ENCODE assay signal across 8 cellular contexts in genomic region chr6:125995972-125996580, GRCh38. TPM values are rescaled to one million over a fixed set of nuclear protein-coding genes. Genes with fewer than 3 reads are reported as not detected.
A peak's percentile ranks its signal among the peaks of the same experiment; 100 is the strongest.
DNase-seq lines count a peak whose midpoint lies in the region; ATAC-seq, FAIRE-seq and TF ChIP-seq lines count a peak whose summit lies in the region.

No MANE protein-coding gene starts in this region.

- TF ChIP-seq CTCF in GM12878 (IDR thresholded peaks at IDR 0.05 in 2 of 3, conservative IDR thresholded peaks at IDR 0.05 in 1 of 3; ENCODE audit: control insufficient read depth in 2 of 3, extremely low read depth in 1 of 3, insufficient read depth in 1 of 3, low read depth in 3 of 3, low read length in 3 of 3) = peak; percentile 94 to 96 (median 95)

- in situ Hi-C loops in GM12878 (cut with MboI) = loop anchor here (10.0 kb wide), 1 partner anchor 1129 kb away; no protein-coding TSS in a partner anchor

- TF ChIP-seq RAD21 in GM12878 (IDR thresholded peaks at IDR 0.05; ENCODE audit: insufficient read depth, low read depth, low read length) = peak; percentile 87

- peak; percentile 56 for FAIRE-seq in TTC549 (lab: Jason Lieb, UNC)
- FAIRE-seq in GM12878 (lab: Jason Lieb, UNC) = peak; percentile 66

- no peaks in the 10 kb centered on the region for H3K9me3 ChIP-seq in GM12878 (replicated peaks; ENCODE audit: control insufficient read depth, insufficient read depth, low read length)

- CTCF ChIA-PET in GM12878 (lab: Yijun Ruan, JAX) = interaction anchor here (0.6 to 7.1 kb wide), 41 partner anchors 7 to 661 kb away, joined by 3 to 68 read pairs (median 4); partner anchors contain the start of genes CENPW, HINT3 and TRMT11

- H2AFZ ChIP-seq in ACC112 (ENCODE audit: low read length, unreplicated experiment) (peak overlapping the region; percentile 53), GM12878 (ENCODE audit: control insufficient read depth, low read depth, low read length) (peak overlapping the region; percentile 36)

- H3K27ac ChIP-seq in ACC112 (ENCODE audit: low read depth, low read length) (no peak overlapping the region), GM12878 (ENCODE audit: control insufficient read depth, insufficient read depth) (no peak overlapping the region)

- peak; percentile 94 for DNase-seq in NCI-H2029 treated with DMSO at 0.1 percent for 48 hours (lab: John Stamatoyannopoulos, UW)
- peak; percentile 28 for DNase-seq in GM12878 (ENCODE audit: low read depth, low spot score)
- peak; percentile 71 for DNase-seq in iPS-NIHi7 (ENCODE audit: extremely low spot score)
- DNase-seq in stimulated activated CD4-positive, alpha-beta T cell treated with anti-CD3 and anti-CD28 coated beads, Interleukin-15, amount 100 ng/mL, for 24 hours = peak; percentile 73

- POLR2A ChIA-PET in GM12878 (lab: Charles Lee) = interaction anchor here (0.7 to 1.7 kb wide), 4 partner anchors 9 to 210 kb away, joined by 3 to 10 read pairs (median 3); partner anchors contain the start of gene TRMT11

- peak overlapping the region; percentile 62 for H3K4me2 ChIP-seq in GM12878 (ENCODE audit: control insufficient read depth, insufficient read depth)

- SMC1A ChIA-PET in GM12878 (lab: Charles Lee; ENCODE audit: uncharacterized antibody, unreplicated experiment) = interaction anchor here (0.7 to 6.3 kb wide), 18 partner anchors 8 to 1417 kb away, joined by 3 to 39 read pairs (median 4); partner anchors contain the start of gene TRMT11

- intact Hi-C loops in GM12878 (cut with micrococcal nuclease; ENCODE audit: unreplicated experiment) = loop anchor here (2.0 to 10.0 kb wide), 4 partner anchors 175 to 1125 kb away; no protein-coding TSS in a partner anchor

- WGBS in GM12878 (ENCODE audit: insufficient coverage, insufficient replicate concordance, low lambda C conversion rate, missing lambda C conversion rate) = 2% methylated on average over 8 of the region's 8 CpGs

- no peak for TF ChIP-seq EP300 in GM12878 (IDR thresholded peaks at IDR 0.05; ENCODE audit: borderline replicate concordance in 1 of 2, control insufficient read depth in 1 of 2, low read depth in 2 of 2, low read length in 2 of 2)

- H3K4me1 ChIP-seq in ACC112 (ENCODE audit: control insufficient read depth, insufficient read depth, low read length, unreplicated experiment) = peaks cover 4% of the 10 kb centered on the region
- H3K4me1 ChIP-seq in GM12878 (ENCODE audit: control insufficient read depth, insufficient read depth, low read length) = no peaks in the 10 kb centered on the region

- RAD21 ChIA-PET in GM12878 (lab: Charles Lee; ENCODE audit: unreplicated experiment) = interaction anchor here (0.7 to 2.7 kb wide), 10 partner anchors 9 to 661 kb away, joined by 3 to 17 read pairs (median 4); partner anchors contain the start of gene TRMT11

- no peaks in the 10 kb centered on the region for H4K20me1 ChIP-seq in GM12878 (ENCODE audit: control insufficient read depth, insufficient read depth)

- BruUV-seq in GM12878 (replicated peaks; lab: Mats Ljungman, UMichigan) = no TSS peak

- H3K4me3 ChIP-seq in ACC112 (ENCODE audit: low read depth, low read length) (peak overlapping the region; percentile 58), GM12878 (no peak overlapping the region)

- H3K36me3 ChIP-seq in ACC112 (ENCODE audit: insufficient read depth, low read length) (peaks cover 6% of the 10 kb centered on the region), GM12878 (ENCODE audit: control insufficient read depth in 2 of 2, insufficient read depth in 2 of 2, low read length in 1 of 2) (peaks cover 0 to 18% of the 10 kb centered on the region in 2 experiments; a peak in 1 of 4 replicates)

- peak; percentile 97 for ATAC-seq in GM18517 (IDR thresholded peaks at IDR 0.05; ENCODE audit: unreplicated experiment)
- ATAC-seq in HG02981 (IDR thresholded peaks at IDR 0.05; ENCODE audit: unreplicated experiment) = peak; percentile 96
- peak; percentile 90 for ATAC-seq in GM12878

- H3K27me3 ChIP-seq in ACC112 (ENCODE audit: insufficient read depth, low read length) = no peaks in the 10 kb centered on the region
- no peaks in the 10 kb centered on the region for H3K27me3 ChIP-seq in GM12878 (replicated peaks in 1 of 2; ENCODE audit: control insufficient read depth in 2 of 2, insufficient read depth in 2 of 2, low read length in 1 of 2)

- no peaks in the 10 kb centered on the region for H3K79me2 ChIP-seq in ACC112 (ENCODE audit: control insufficient read depth, insufficient read depth, low read length, unreplicated experiment)
- H3K79me2 ChIP-seq in GM12878 (ENCODE audit: control insufficient read depth, insufficient read depth, low read length) = peaks cover 42% of the 10 kb centered on the region

- no peak overlapping the region for H3K9ac ChIP-seq in GM12878 (ENCODE audit: control insufficient read depth, insufficient read depth, low read length)

- TF ChIP-seq POLR2A in GM12878 (IDR thresholded peaks at IDR 0.05; ENCODE audit: low read depth, low read length) = no peak

TF ChIP-seq in GM12878, 131 proteins besides CTCF, POLR2A, EP300 and RAD21:
- no peak for TF ChIP-seq BHLHE40 (IDR thresholded peaks at IDR 0.05; ENCODE audit: borderline replicate concordance in 1 of 2, low read depth in 2 of 2, low read length in 1 of 2)
- TF ChIP-seq POU2F2 (IDR thresholded peaks at IDR 0.05; ENCODE audit: borderline replicate concordance, low read depth, low read length) = 0 out of 3 replicates have a peak, but pooled peaks have one; percentile 10
- peak; percentile 64; the same call in 1 of the 2 replicates for TF ChIP-seq SMC3 (IDR thresholded peaks at IDR 0.05; ENCODE audit: borderline replicate concordance, low read length)
- peak; percentile 39; the same call in 1 of the 2 replicates for TF ChIP-seq YBX1 (IDR thresholded peaks at IDR 0.05)
- peak; percentile 54; the same call in 1 of the 2 replicates for TF ChIP-seq YY1 (IDR thresholded peaks at IDR 0.05; ENCODE audit: low read depth, low read length)
- TF ChIP-seq ZNF207 (IDR thresholded peaks at IDR 0.05; ENCODE audit: borderline replicate concordance) = no peak
- no peak for TF ChIP-seq TCF3 (IDR thresholded peaks at IDR 0.05; ENCODE audit: borderline replicate concordance, insufficient read depth, low read depth, low read length)
- TF ChIP-seq MEF2B (IDR thresholded peaks at IDR 0.05; ENCODE audit: partially characterized antibody, poor library complexity, severe bottlenecking) = peak; percentile 82
- no peak for TF ChIP-seq PBX3 (IDR thresholded peaks at IDR 0.05; ENCODE audit: insufficient replicate concordance, low read depth, low read length)

RNA-seq across cellular contexts. Expression of gene TRMT11, which starts 9.7 kb away (rescaled TPM):
- 322 and 332 TPM in 2 replicates for total RNA-seq in GM12878 (2013; cell fraction: nucleolus; rRNA removed)
- total RNA-seq in GM12878 (2014; rRNA removed) = 43.4 and 47.8 TPM in 2 replicates
- 44.4 and 47.8 TPM in 2 replicates for total RNA-seq in GM12878 (2014; rRNA removed; fragmentation: Illumina TruSeq; extraction: Trizol)
- total RNA-seq in GM12878 (2021) = 32.6 and 34.0 TPM in 2 replicates
- 11.7 TPM for polyA plus RNA-seq in GM12878 (2011; ENCODE audit: low read depth)
- 81.1 and 110 TPM in 2 replicates for polyA plus RNA-seq in GM12878 (2011; rRNA removed)
- 21.2 and 24.2 TPM in 2 replicates for polyA plus RNA-seq in GM12878 (2011; cell fraction: cytosol; rRNA removed)
- polyA plus RNA-seq in GM12878 (2011; cell fraction: nucleus; rRNA removed) = 134 and 171 TPM in 2 replicates
- 15.3 and 21.4 TPM in 2 replicates for polyA plus RNA-seq in GM12878 (2012)
- polyA plus RNA-seq in GM12878 (2014; fragmentation: Illumina TruSeq; extraction: Trizol) = 41.8 and 56.1 TPM in 2 replicates
- 10 to 100 TPM; 56.8 to 72.4 TPM for polyA plus RNA-seq in GM12878 (2014; fragmentation: Nextera tagmentation; extraction: Ambion mirVana)
- 37.6 and 42.5 TPM in 2 replicates for polyA plus RNA-seq in GM12878 (2014; rRNA removed)
- polyA plus RNA-seq in GM12878 (2016; fragmentation: Nextera tagmentation; extraction: Ambion mirVana) = 10 to 100 TPM; 42.2 to 44.0 TPM
- polyA minus RNA-seq in GM12878 (2011; rRNA and poly(A)+ RNA removed) = 69.6 and 104 TPM in 2 replicates
- 20.6 and 26.9 TPM in 2 replicates for polyA minus RNA-seq in GM12878 (2011; cell fraction: cytosol; rRNA and poly(A)+ RNA removed)
- polyA minus RNA-seq in GM12878 (2011; cell fraction: nucleus; rRNA and poly(A)+ RNA removed) = 141 and 174 TPM in 2 replicates

RNA-seq across cellular contexts. Expression of gene HINT3, which starts 39.5 kb away (rescaled TPM):
- total RNA-seq in GM12878 (2013; cell fraction: nucleolus; rRNA removed) = 5.9 and 7.0 TPM in 2 replicates
- 7.7 and 9.2 TPM in 2 replicates for total RNA-seq in GM12878 (2014; rRNA removed)
- 9.1 and 9.3 TPM in 2 replicates for total RNA-seq in GM12878 (2014; rRNA removed; fragmentation: Illumina TruSeq; extraction: Trizol)
- total RNA-seq in GM12878 (2021) = 6.6 and 7.0 TPM in 2 replicates
- 3.3 TPM for polyA plus RNA-seq in GM12878 (2011; ENCODE audit: low read depth)
- 3.6 and 5.0 TPM in 2 replicates for polyA plus RNA-seq in GM12878 (2011; rRNA removed)
- polyA plus RNA-seq in GM12878 (2011; cell fraction: cytosol; rRNA removed) = 2.4 and 3.0 TPM in 2 replicates
- polyA plus RNA-seq in GM12878 (2011; cell fraction: nucleus; rRNA removed) = 1.2 and 1.6 TPM in 2 replicates
- polyA plus RNA-seq in GM12878 (2012) = 8.8 and 9.1 TPM in 2 replicates
- polyA plus RNA-seq in GM12878 (2014; fragmentation: Illumina TruSeq; extraction: Trizol) = 7.1 and 9.3 TPM in 2 replicates
- polyA plus RNA-seq in GM12878 (2014; fragmentation: Nextera tagmentation; extraction: Ambion mirVana) = 1 to 10 TPM in 1 of 2 experiments, under 1 TPM in 1; 0.72 to 1.4 TPM
- polyA plus RNA-seq in GM12878 (2014; rRNA removed) = 4.1 TPM in 2 replicates
- 1 to 10 TPM; 5.2 to 5.7 TPM for polyA plus RNA-seq in GM12878 (2016; fragmentation: Nextera tagmentation; extraction: Ambion mirVana)
- 1.2 and 1.8 TPM in 2 replicates for polyA minus RNA-seq in GM12878 (2011; rRNA and poly(A)+ RNA removed)
- polyA minus RNA-seq in GM12878 (2011; cell fraction: cytosol; rRNA and poly(A)+ RNA removed) = 1.7 and 1.9 TPM in 2 replicates
- 0.85 and 1.7 TPM in 2 replicates for polyA minus RNA-seq in GM12878 (2011; cell fraction: nucleus; rRNA and poly(A)+ RNA removed)

Comparison
In these comparisons a context has a peak if more than half of its experiments do, and no peak if none do; other contexts are left out.
1. DNase-seq: peak in every context shown above with its lines; median percentile 94 in NCI-H2029 treated with DMSO at 0.1 percent for 48 hours; 73 in stimulated activated CD4-positive, alpha-beta T cell treated with anti-CD3 and anti-CD28 coated beads, Interleukin-15, amount 100 ng/mL, for 24 hours; 71 in iPS-NIHi7; 28 in GM12878.